Comparison of ENCODE assay signal across 24 cellular contexts in the genomic region with DNA sequence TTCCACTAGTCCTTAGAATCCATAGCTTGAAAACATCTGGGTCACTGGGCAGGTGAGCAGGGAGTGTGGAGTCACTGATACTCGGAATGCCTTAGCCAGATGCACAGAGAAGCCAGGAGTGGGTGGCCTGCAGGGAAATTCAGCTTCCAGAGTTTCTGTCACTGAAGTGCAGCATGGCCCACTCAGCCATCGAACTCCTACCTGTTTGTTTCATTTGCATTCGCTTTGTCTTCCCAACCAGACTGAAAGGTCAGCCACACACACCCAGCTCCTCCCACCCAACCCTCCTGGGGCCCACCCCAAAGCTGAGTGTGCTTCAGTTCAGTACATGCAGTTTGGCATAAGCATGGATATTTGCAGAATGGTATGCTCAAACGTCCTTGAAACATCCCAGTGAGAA.
"Had no signal": no experiment of that assay in that cellular context is flagged by ENCODE, and none has a peak within 500 bp of the region (broad histone marks: within the 10 kb centered on the region; RNA-seq: fewer than 3 reads in every experiment).

No MANE protein-coding gene starts in this region.

- FAIRE-seq: endometrium, frontal cortex had no signal

- H3K27me3 ChIP-seq: sigmoid colon, tibial nerve, upper lobe of left lung, uterus had no signal

- ATAC-seq: left colon; left ventricle myocardium superior; lower lobe of right lung; naive thymus-derived CD8-positive, alpha-beta T cell; right cardiac atrium; stimulated activated effector memory CD8-positive, alpha-beta T cell treated with anti-CD3 and anti-CD28 coated beads, Interleukin-12 subunit alpha, Interleukin-12 subunit beta, amount 100 ng/mL, for 72 hours; stimulated activated naive CD8-positive, alpha-beta T cell treated with anti-CD3 and anti-CD28 coated beads, Interleukin-15, Interleukin-2, amounts not matched to agents 100 U/mL and 50 U/mL, for 24 hours had no signal

- H3K27ac ChIP-seq: coronary artery, lower lobe of right lung, prostate gland, sigmoid colon, thoracic aorta, tibial nerve, upper lobe of left lung, uterus had no signal

- H3K36me3 ChIP-seq: lower lobe of right lung, prostate gland, sigmoid colon, thoracic aorta, tibial nerve, upper lobe of left lung, uterus had no signal

- H3K4me3 ChIP-seq: coronary artery, lower lobe of right lung, prostate gland, sigmoid colon, thoracic aorta, tibial nerve, upper lobe of left lung, uterus had no signal

- H3K4me1 ChIP-seq: lower lobe of right lung, prostate gland, sigmoid colon, tibial nerve, upper lobe of left lung, uterus had no signal

- DNase-seq: dermis blood vessel endothelial cell; effector memory CD4-positive, alpha-beta T cell; erythroblast; islet precursor cell; kidney glomerular epithelial cell; left colon; left ventricle myocardium superior; lower lobe of right lung; naive thymus-derived CD8-positive, alpha-beta T cell; nephron progenitor cell; right cardiac atrium; sigmoid colon; stimulated activated CD4-positive, alpha-beta T cell treated with anti-CD3 and anti-CD28 coated beads, Interleukin-2, amount 100 ng/mL, for 24 hours; stimulated activated CD4-positive, alpha-beta T cell treated with anti-CD3 and anti-CD28 coated beads, Interleukin-4, amount 100 ng/mL, for 24 hours; stimulated activated naive CD8-positive, alpha-beta T cell treated with anti-CD3 and anti-CD28 coated beads, Interleukin-15, Interleukin-2, amounts not matched to agents 100 U/mL and 50 U/mL, for 24 hours; upper lobe of left lung; uterus had no signal

- H3K9me3 ChIP-seq: lower lobe of right lung, prostate gland, sigmoid colon, thoracic aorta, upper lobe of left lung, uterus had no signal
